Comparison of ENCODE assay signal across 8 cellular contexts in the genomic region with DNA sequence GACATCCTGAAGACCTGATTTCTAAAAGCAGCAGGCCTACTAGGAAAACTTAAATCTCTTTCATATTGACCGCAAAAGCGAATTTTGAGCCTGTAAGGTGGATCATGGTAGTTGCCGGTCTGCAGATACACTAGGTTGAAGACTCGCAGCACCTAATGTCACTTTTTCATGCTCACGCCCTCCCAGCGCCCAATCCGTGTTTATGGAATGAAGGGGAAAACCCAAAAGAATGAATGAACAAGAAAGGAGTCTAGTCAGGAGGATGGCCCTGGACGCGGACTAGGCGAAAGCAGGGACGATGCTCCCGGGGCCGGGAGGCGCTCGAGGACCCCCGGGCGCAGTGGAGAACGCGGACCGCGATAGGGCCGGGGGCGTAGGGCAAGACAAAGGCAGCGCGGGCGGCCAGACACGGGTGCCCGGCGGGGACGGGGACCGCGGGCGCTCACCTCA. TPM values are rescaled to one million over a fixed set of nuclear protein-coding genes. Genes with fewer than 3 reads are reported as not detected.
DNase-seq lines count a peak whose midpoint lies in the region; ATAC-seq and FAIRE-seq lines count a peak whose summit lies in the region.

No MANE protein-coding gene starts in this region.

- H3K9me3 ChIP-seq in BLaER1 treated with 17β-estradiol and CSF1 and Interleukin-3, amounts not matched to agents 10 nM and 100 nM (replicated peaks in 1 of 11): no peaks in the 10 kb centered on the region; a peak in 1 of 22 replicates
- no peaks in the 10 kb centered on the region for H3K9me3 ChIP-seq in HUES6 (ENCODE audit: control insufficient read depth, insufficient read depth, low read depth, low read length)
- H3K9me3 ChIP-seq in iPS-15b (ENCODE audit: control insufficient read depth, insufficient read depth, low read length): no peaks in the 10 kb centered on the region

- peaks cover 54% of the 10 kb centered on the region for H3K4me1 Mint-ChIP-seq in activated T-helper 2 cell treated with anti-CD3 and anti-CD28 coated beads, Interferon-gamma antibody, Interleukin-2, Interleukin-4, amounts not matched to agents 10 μg/mL and 5 μg/mL and 100 μg/mL, durations not matched to agents 14 hours and 24 hours and 36 hours (ENCODE audit: low read depth)

- intact Hi-C loops in activated T-helper 2 cell treated with anti-CD3 and anti-CD28 coated beads, Interferon-gamma antibody, Interleukin-2, Interleukin-4, amounts not matched to agents 10 μg/mL and 5 μg/mL and 100 μg/mL, durations not matched to agents 14 hours and 24 hours and 36 hours (cut with micrococcal nuclease): loop anchor here (1.0 to 2.0 kb wide), 3 partner anchors 51 to 251 kb away; a partner anchor contains a TSS

- peak overlapping the region; percentile 83 for H3K27ac Mint-ChIP-seq in activated T-helper 2 cell treated with anti-CD3 and anti-CD28 coated beads, Interferon-gamma antibody, Interleukin-2, Interleukin-4, amounts not matched to agents 10 μg/mL and 5 μg/mL and 100 μg/mL, durations not matched to agents 14 hours and 24 hours and 36 hours

- peaks cover 0 to 54% (median 37%) of the 10 kb centered on the region in 11 experiments; a peak in 15 of 22 replicates for H4K20me1 ChIP-seq in BLaER1 treated with 17β-estradiol and CSF1 and Interleukin-3, amounts not matched to agents 10 nM and 100 nM

- peak overlapping the region; percentile 90 for H3K4me3 Mint-ChIP-seq in activated T-helper 2 cell treated with anti-CD3 and anti-CD28 coated beads, Interferon-gamma antibody, Interleukin-2, Interleukin-4, amounts not matched to agents 10 μg/mL and 5 μg/mL and 100 μg/mL, durations not matched to agents 14 hours and 24 hours and 36 hours (ENCODE audit: low read depth)

- H3K4me1 ChIP-seq in BLaER1 treated with 17β-estradiol and CSF1 and Interleukin-3, amounts not matched to agents 10 nM and 100 nM: peaks cover 28 to 78% (median 35%) of the 10 kb centered on the region in 10 experiments
- H3K4me1 ChIP-seq in HUES6 (ENCODE audit: control insufficient read depth, insufficient read depth, low read length) (peaks cover 29% of the 10 kb centered on the region), iPS-15b (ENCODE audit: control insufficient read depth, insufficient read depth, low read length) (peaks cover 7% of the 10 kb centered on the region)

- DNase-seq in activated T-helper 2 cell treated with anti-CD3 and anti-CD28 coated beads, Interferon-gamma antibody, Interleukin-2, Interleukin-4, amounts not matched to agents 10 μg/mL and 5 μg/mL and 100 μg/mL, durations not matched to agents 14 hours and 24 hours and 36 hours (ENCODE audit: low spot score): no peak
- peak; percentile 36 for DNase-seq in stimulated activated CD8-positive, alpha-beta memory T cell treated with anti-CD3 and anti-CD28 coated beads, Interleukin-4, amount 100 ng/mL, for 48 hours
- DNase-seq in HTR-8/SVneo (ENCODE audit: insufficient read length, low spot score) (no peak), left lobe of liver (ENCODE audit: low spot score) (no peak), SIG-M5 treated with dmso at 0.1 percent for 504 hours (lab: John Stamatoyannopoulos, UW; ENCODE audit: unreplicated experiment) (no peak)

- peaks cover 8% of the 10 kb centered on the region for H3K27me3 Mint-ChIP-seq in activated T-helper 2 cell treated with anti-CD3 and anti-CD28 coated beads, Interferon-gamma antibody, Interleukin-2, Interleukin-4, amounts not matched to agents 10 μg/mL and 5 μg/mL and 100 μg/mL, durations not matched to agents 14 hours and 24 hours and 36 hours (ENCODE audit: low read depth)

- FAIRE-seq in HTR-8/SVneo (lab: Jason Lieb, UNC): no peak

- H3K36me3 Mint-ChIP-seq in activated T-helper 2 cell treated with anti-CD3 and anti-CD28 coated beads, Interferon-gamma antibody, Interleukin-2, Interleukin-4, amounts not matched to agents 10 μg/mL and 5 μg/mL and 100 μg/mL, durations not matched to agents 14 hours and 24 hours and 36 hours (ENCODE audit: low read depth): peaks cover 15% of the 10 kb centered on the region

- peaks cover 3 to 28% (median 13%) of the 10 kb centered on the region in 11 experiments; a peak in 17 of 22 replicates for H3K36me3 ChIP-seq in BLaER1 treated with 17β-estradiol and CSF1 and Interleukin-3, amounts not matched to agents 10 nM and 100 nM
- H3K36me3 ChIP-seq in HUES6 (ENCODE audit: control insufficient read depth, insufficient read depth, low read length): no peaks in the 10 kb centered on the region
- no peaks in the 10 kb centered on the region for H3K36me3 ChIP-seq in iPS-15b (ENCODE audit: control insufficient read depth, insufficient read depth, low read length)

- no peaks in the 10 kb centered on the region for H3K27me3 ChIP-seq in BLaER1 treated with 17β-estradiol and CSF1 and Interleukin-3, amounts not matched to agents 10 nM and 100 nM
- peaks cover 20% of the 10 kb centered on the region for H3K27me3 ChIP-seq in HUES6 (ENCODE audit: control insufficient read depth, insufficient read depth, low read length)
- peaks cover 27% of the 10 kb centered on the region for H3K27me3 ChIP-seq in iPS-15b (ENCODE audit: control insufficient read depth, insufficient read depth, low read length)

- H3K4me2 ChIP-seq in BLaER1 treated with 17β-estradiol and CSF1 and Interleukin-3, amounts not matched to agents 10 nM and 100 nM: peak overlapping the region; percentile 83 to 97 (median 87)

- peak overlapping the region; percentile 77 to 96 (median 94) for H3K4me3 ChIP-seq in BLaER1 treated with 17β-estradiol and CSF1 and Interleukin-3, amounts not matched to agents 10 nM and 100 nM
- H3K4me3 ChIP-seq in HUES6 (ENCODE audit: low read depth, low read length): peak overlapping the region; percentile 93
- H3K4me3 ChIP-seq in iPS-15b (ENCODE audit: low read depth, low read length): peak overlapping the region; percentile 91

- no peaks in the 10 kb centered on the region for H3K9me3 Mint-ChIP-seq in activated T-helper 2 cell treated with anti-CD3 and anti-CD28 coated beads, Interferon-gamma antibody, Interleukin-2, Interleukin-4, amounts not matched to agents 10 μg/mL and 5 μg/mL and 100 μg/mL, durations not matched to agents 14 hours and 24 hours and 36 hours

- no peak for ATAC-seq in left lobe of liver

- H3K9ac ChIP-seq in BLaER1 treated with 17β-estradiol and CSF1 and Interleukin-3, amounts not matched to agents 10 nM and 100 nM: peak overlapping the region; percentile 85 to 95 (median 91)
- H3K9ac ChIP-seq in HUES6 (ENCODE audit: low read length) (peak overlapping the region; percentile 76), iPS-15b (ENCODE audit: low read depth, low read length) (peak overlapping the region; percentile 77)

- peak overlapping the region; percentile 79 to 93 (median 89) for H3K27ac ChIP-seq in BLaER1 treated with 17β-estradiol and CSF1 and Interleukin-3, amounts not matched to agents 10 nM and 100 nM
- peak overlapping the region; percentile 58; the same call in 1 of the 2 replicates for H3K27ac ChIP-seq in HUES6 (ENCODE audit: low read depth, low read length)

RNA-seq across cellular contexts. Expression of a gene that starts 0.8 kb away (rescaled TPM):
- total RNA-seq in activated T-helper 2 cell treated with anti-CD3 and anti-CD28 coated beads, Interferon-gamma antibody, Interleukin-2, Interleukin-4, amounts not matched to agents 10 μg/mL and 5 μg/mL and 100 μg/mL, durations not matched to agents 14 hours and 24 hours and 36 hours: 26.9 and 28.0 TPM in 2 replicates
- 97.5 TPM for total RNA-seq in left lobe of liver
